1 cellular context compared by ENCODE assay signal in genomic region chr7:108143658-108144420, GRCh38.
TF ChIP-seq lines count a peak whose summit lies in the region.

No MANE protein-coding gene starts in this region.

TF ChIP-seq in K562, 482 proteins besides CTCF, POLR2A, EP300 and RAD21:
- TF ChIP-seq PKNOX1 (IDR thresholded peaks at IDR 0.05) (peak; percentile 39), SMARCB1 (IDR thresholded peaks at IDR 0.05; ENCODE audit: insufficient read length, low read depth) (no peak), SMARCA5 (IDR thresholded peaks at IDR 0.05) (no peak), ZNF277 (CRISPR knock-in tag; IDR thresholded peaks at IDR 0.05; ENCODE audit: borderline replicate concordance) (no peak), DMBX1 (CRISPR knock-in tag; IDR thresholded peaks at IDR 0.05; ENCODE audit: borderline replicate concordance) (no peak), PHF8 (IDR thresholded peaks at IDR 0.05; ENCODE audit: borderline replicate concordance, low read length) (0 out of 2 replicates have a peak, but pooled peaks have one; percentile 8), RAD51 (IDR thresholded peaks at IDR 0.05; ENCODE audit: borderline replicate concordance, low read depth) (no peak), ARNT (IDR thresholded peaks at IDR 0.05) (0 out of 4 replicates have a peak, but pooled peaks of 1 of the 2 experiments have one; percentile 22), PBX2 (CRISPR knock-in tag; IDR thresholded peaks at IDR 0.05; ENCODE audit: low read depth) (no peak), PBX2 (tag; conservative IDR thresholded peaks at IDR 0.05; ENCODE audit: low read depth) (peak; percentile 85), MEIS2 (IDR thresholded peaks at IDR 0.05; ENCODE audit: partially characterized antibody) (peak; percentile 40), POU5F1 (IDR thresholded peaks at IDR 0.05; ENCODE audit: borderline replicate concordance, low read depth, low read length, partially characterized antibody) (no peak)
